ENCODE assay signal across 13 cellular contexts in the genomic region with DNA sequence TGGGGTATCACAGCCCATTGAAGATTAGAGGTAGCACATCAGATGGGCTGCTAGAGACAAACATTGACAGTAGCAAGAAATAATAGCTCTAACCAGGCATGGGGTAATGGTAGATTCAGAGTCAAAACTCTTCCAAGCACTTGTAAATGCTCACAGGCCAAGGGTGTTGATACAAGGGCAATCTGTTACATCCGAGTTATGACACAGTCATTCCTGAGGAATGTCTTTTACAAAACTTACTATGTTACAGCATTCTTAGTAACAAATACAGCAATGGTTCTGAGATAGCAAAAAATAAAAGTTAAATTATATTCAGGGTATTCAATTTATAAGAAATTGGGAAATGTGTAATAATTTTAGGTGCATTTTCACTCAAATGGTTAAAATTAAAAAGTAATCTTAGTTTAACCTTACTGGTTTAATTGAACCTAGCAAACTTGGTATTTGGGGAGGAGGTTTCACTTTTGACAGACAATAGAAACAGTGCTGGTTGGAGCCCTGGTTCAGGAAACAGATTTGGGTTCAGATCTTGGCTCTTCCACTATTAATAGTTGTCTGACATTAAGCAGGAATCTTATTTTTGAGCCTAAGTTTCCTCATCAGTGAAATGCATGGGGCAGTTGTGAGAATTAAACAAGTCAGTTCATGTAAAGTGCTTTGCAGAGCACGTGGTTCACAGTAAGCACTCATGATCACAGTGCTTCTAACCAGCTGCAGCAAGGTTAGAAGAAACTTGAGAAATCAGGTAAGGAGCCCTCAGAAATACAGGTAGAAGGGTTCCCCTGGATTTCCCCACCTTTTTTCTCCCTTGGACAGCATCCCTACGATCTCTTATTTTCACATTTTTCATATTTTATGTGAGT. TPM values are rescaled to one million over a fixed set of nuclear protein-coding genes. Genes with fewer than 3 reads are reported as not detected.
DNase-seq lines count a peak whose midpoint lies in the region; ATAC-seq and TF ChIP-seq lines count a peak whose summit lies in the region.
"Had no signal": no experiment of that assay in that cellular context is flagged by ENCODE, and none has a peak within 500 bp of the region (broad histone marks: within the 10 kb centered on the region; RNA-seq: fewer than 3 reads in every experiment).

No MANE protein-coding gene starts in this region.

- H2BK5ac ChIP-seq in mesenchymal stem cell (ENCODE audit: low read depth, low read length, poor library complexity, severe bottlenecking) (no peak overlapping the region), H9 (ENCODE audit: insufficient read length, low read length) (no peak overlapping the region)

- H2BK15ac ChIP-seq in mesenchymal stem cell (ENCODE audit: low read depth, poor library complexity, severe bottlenecking), result no peak overlapping the region
- no peak overlapping the region for H2BK15ac ChIP-seq in H9 (ENCODE audit: low read depth, low read length)

- H3K18ac ChIP-seq in mesenchymal stem cell (ENCODE audit: low read depth in 1 of 2, low read length in 2 of 2), result peak overlapping the region; percentile 34 to 41
- no peak overlapping the region for H3K18ac ChIP-seq in H9 (ENCODE audit: insufficient read length, low read depth, low read length)

- H4K20me1 ChIP-seq in BLaER1 treated with 17β-estradiol and CSF1 and Interleukin-3, amounts not matched to agents 10 nM and 100 nM, result peaks cover 0 to 21% (median 2%) of the 10 kb centered on the region in 11 experiments; a peak in 9 of 22 replicates
- H4K20me1 ChIP-seq in Loucy (ENCODE audit: insufficient read depth, low read length, poor library complexity, severe bottlenecking), result no peaks in the 10 kb centered on the region
- no peaks in the 10 kb centered on the region for H4K20me1 ChIP-seq in H9 (ENCODE audit: control insufficient read depth, insufficient read depth, insufficient read length)

- H3K14ac ChIP-seq in mesenchymal stem cell (ENCODE audit: low read length in 2 of 2), result no peak overlapping the region
- H3K14ac ChIP-seq in H9 (ENCODE audit: insufficient read depth, low read length), result no peak overlapping the region

- H3K23ac ChIP-seq in mesenchymal stem cell (ENCODE audit: low read length in 2 of 2) (no peak overlapping the region), H9 (ENCODE audit: insufficient read length, low read depth, low read length) (no peak overlapping the region)

- H3K79me2 ChIP-seq in Loucy (ENCODE audit: insufficient read depth, low read length), result peaks cover 48% of the 10 kb centered on the region
- no peaks in the 10 kb centered on the region for H3K79me2 ChIP-seq in H9 (ENCODE audit: insufficient read depth, low read length)

- peak overlapping the region in 7 of 11 experiments; percentile 6 to 49 (median 30); a peak in 10 of 22 replicates for H3K4me2 ChIP-seq in BLaER1 treated with 17β-estradiol and CSF1 and Interleukin-3, amounts not matched to agents 10 nM and 100 nM
- H3K4me2 ChIP-seq in Loucy (ENCODE audit: low read depth, low read length, poor library complexity, severe bottlenecking) (peak overlapping the region; percentile 71), mesenchymal stem cell (ENCODE audit: low read length, poor library complexity, severe bottlenecking) (no peak overlapping the region), H9 (ENCODE audit: insufficient read depth, insufficient read length, low read length) (no peak overlapping the region)

- TF ChIP-seq POLR2A in stomach (IDR thresholded peaks at IDR 0.05), result no peak

- peaks cover 25 to 49% (median 39%) of the 10 kb centered on the region in 10 experiments for H3K4me1 ChIP-seq in BLaER1 treated with 17β-estradiol and CSF1 and Interleukin-3, amounts not matched to agents 10 nM and 100 nM
- H3K4me1 ChIP-seq in Loucy (ENCODE audit: insufficient read depth, low read length, poor library complexity, severe bottlenecking) (peaks cover 37% of the 10 kb centered on the region), mesenchymal stem cell (ENCODE audit: control insufficient read depth, insufficient read depth, low read depth, low read length) (peaks cover 5% of the 10 kb centered on the region), stomach (peaks cover 6 to 33% (median 18%) of the 10 kb centered on the region in 4 donors), H9 (ENCODE audit: insufficient read depth, low read length) (no peaks in the 10 kb centered on the region)

- no peaks in the 10 kb centered on the region for H3K27me3 ChIP-seq in BLaER1 treated with 17β-estradiol and CSF1 and Interleukin-3, amounts not matched to agents 10 nM and 100 nM
- H3K27me3 ChIP-seq in Loucy (ENCODE audit: insufficient read depth, low read length, poor library complexity, severe bottlenecking), result no peaks in the 10 kb centered on the region
- no peaks in the 10 kb centered on the region for H3K27me3 ChIP-seq in mesenchymal stem cell (ENCODE audit: control insufficient read depth in 1 of 2, insufficient read depth in 1 of 2, low read length in 2 of 2)
- H3K27me3 ChIP-seq in stomach, result no peaks in the 10 kb centered on the region
- no peaks in the 10 kb centered on the region for H3K27me3 ChIP-seq in H9 (ENCODE audit: insufficient read depth, low read length)

- H3K4me1 Mint-ChIP-seq in H9, result peaks cover 11% of the 10 kb centered on the region in 2 experiments; a peak in 3 of 4 replicates

- H3K27me3 Mint-ChIP-seq in H9 (ENCODE audit: low read depth), result no peaks in the 10 kb centered on the region; the same call in 1 of the 2 replicates
- H3K27me3 Mint-ChIP-seq: central memory CD8-positive, alpha-beta T cell had no signal

- peak overlapping the region in 3 of 11 experiments; percentile 2 to 24 (median 22); a peak in 3 of 22 replicates for H3K27ac ChIP-seq in BLaER1 treated with 17β-estradiol and CSF1 and Interleukin-3, amounts not matched to agents 10 nM and 100 nM
- peak overlapping the region; percentile 81 for H3K27ac ChIP-seq in mesenchymal stem cell (ENCODE audit: low read length, poor library complexity, severe bottlenecking)
- no peak overlapping the region for H3K27ac ChIP-seq in stomach
- H3K27ac ChIP-seq in H9 (ENCODE audit: insufficient read length, low read depth, low read length), result no peak overlapping the region

- no peak overlapping the region for H3K56ac ChIP-seq in H9 (ENCODE audit: insufficient read length, low read depth, low read length)

- H3K9ac ChIP-seq in BLaER1 treated with 17β-estradiol and CSF1 and Interleukin-3, amounts not matched to agents 10 nM and 100 nM, result no peak overlapping the region
- H3K9ac ChIP-seq in Loucy (ENCODE audit: low read depth, low read length, poor library complexity, severe bottlenecking) (peak overlapping the region; percentile 44), mesenchymal stem cell (ENCODE audit: low read length) (peak overlapping the region; percentile 79), H9 (ENCODE audit: extremely low read depth, insufficient read length, low read length) (no peak overlapping the region)

- WGBS in mesenchymal stem cell, result 44% methylated on average over 1 of the region's 3 CpGs
- WGBS in stomach, 5 donors, result 69 to 87% (median 81%) methylated on average over 3 of the region's 3 CpGs
- WGBS in H9 (ENCODE audit: extremely low coverage, insufficient read length, low lambda C conversion rate), result no CpG with 5 or more reads among the region's 3 CpGs

- peak; percentile 33 for DNase-seq in dedifferentiated amniotic fluid mesenchymal stem cell (ENCODE audit: extremely low spot score)
- DNase-seq in mesenchymal stem cell, result peak; percentile 81
- no peak for DNase-seq in stomach
- no peak for DNase-seq in H4 (ENCODE audit: low spot score)
- DNase-seq in H9, result no peak
- DNase-seq: activated T-cell treated with anti-CD3 and anti-CD28 coated beads, Interleukin-2, amount 50 U/mL, for 4 hours; CD8-positive, alpha-beta T cell; NCI-H187 treated with DMSO at 0.1 percent for 48 hours; stimulated activated CD4-positive, alpha-beta T cell treated with anti-CD3 and anti-CD28 coated beads, Interleukin-12 subunit alpha, Interleukin-12 subunit beta, amount 100 ng/mL, for 4 hours had no signal

- peaks cover 4% of the 10 kb centered on the region for H3K23me2 ChIP-seq in H9 (ENCODE audit: insufficient read length, low read depth, low read length, poor library complexity, severe bottlenecking)

- H4K8ac ChIP-seq in mesenchymal stem cell (ENCODE audit: low read length) (no peak overlapping the region), H9 (replicated peaks; ENCODE audit: insufficient read length, low read depth, low read length) (no peak overlapping the region)

- ATAC-seq in GM18867 (IDR thresholded peaks at IDR 0.05; ENCODE audit: unreplicated experiment), result no peak
- ATAC-seq: activated T-cell treated with anti-CD3 and anti-CD28 coated beads, Interleukin-2, amount 50 U/mL, for 4 hours; CD8-positive, alpha-beta T cell had no signal

- no peak overlapping the region for H3K27ac Mint-ChIP-seq in H9
- H3K27ac Mint-ChIP-seq: CD8-positive, alpha-beta T cell had no signal

- no peaks in the 10 kb centered on the region for H3K9me3 ChIP-seq in BLaER1 treated with 17β-estradiol and CSF1 and Interleukin-3, amounts not matched to agents 10 nM and 100 nM (replicated peaks in 1 of 11)
- H3K9me3 ChIP-seq in Loucy (ENCODE audit: insufficient read depth, low read depth, low read length), result no peaks in the 10 kb centered on the region
- H3K9me3 ChIP-seq in mesenchymal stem cell (ENCODE audit: control insufficient read depth, low read length), result no peaks in the 10 kb centered on the region
- H3K9me3 ChIP-seq in stomach, result no peaks in the 10 kb centered on the region
- no peaks in the 10 kb centered on the region for H3K9me3 ChIP-seq in H9 (ENCODE audit: control insufficient read depth, low read depth, low read length)

- peak overlapping the region; percentile 58 for H2BK120ac ChIP-seq in mesenchymal stem cell (ENCODE audit: low read depth, low read length)
- H2BK120ac ChIP-seq in H9 (ENCODE audit: low read depth, low read length, poor library complexity, severe bottlenecking), result no peak overlapping the region

- H2BK20ac ChIP-seq in H9 (ENCODE audit: low read depth, low read length, poor library complexity, severe bottlenecking), result no peak overlapping the region

- H4K91ac ChIP-seq in mesenchymal stem cell (ENCODE audit: low read length) (no peak overlapping the region), H9 (ENCODE audit: insufficient read length, low read depth, low read length) (no peak overlapping the region)

- TF ChIP-seq CTCF in Loucy (conservative IDR thresholded peaks at IDR 0.05; ENCODE audit: low read length), result no peak
- TF ChIP-seq CTCF in stomach (IDR thresholded peaks at IDR 0.05), result no peak
- TF ChIP-seq CTCF in H9 (conservative IDR thresholded peaks at IDR 0.05), result no peak

- H2BK12ac ChIP-seq in mesenchymal stem cell (ENCODE audit: low read length in 2 of 2) (no peak overlapping the region), H9 (ENCODE audit: insufficient read length, low read depth, low read length) (no peak overlapping the region)

- H2AFZ ChIP-seq in Loucy (ENCODE audit: low read length), result no peak overlapping the region
- H2AFZ ChIP-seq in mesenchymal stem cell (ENCODE audit: low read depth, low read length), result no peak overlapping the region
- no peak overlapping the region for H2AFZ ChIP-seq in H9 (ENCODE audit: low read length)

- H3K79me1 ChIP-seq in mesenchymal stem cell (replicated peaks; ENCODE audit: low read length, poor library complexity, severe bottlenecking) (peaks cover 22% of the 10 kb centered on the region), H9 (ENCODE audit: insufficient read depth, low read depth, low read length, poor library complexity, severe bottlenecking) (no peaks in the 10 kb centered on the region)

- intact Hi-C loops in stomach (cut with DNase I; ENCODE audit: low total_unique reads), result no loop called here

- peaks cover 2 to 9% (median 6%) of the 10 kb centered on the region in 3 experiments; a peak in 3 of 7 replicates for H3K36me3 Mint-ChIP-seq in H9 (ENCODE audit: insufficient read depth in 1 of 3, low read depth in 3 of 3)

- peak overlapping the region in 1 of 2 experiments; percentile 20 for H3K4ac ChIP-seq in mesenchymal stem cell (ENCODE audit: low read depth in 1 of 2, low read length in 2 of 2)
- H3K4ac ChIP-seq in H9 (ENCODE audit: low read depth, low read length), result no peak overlapping the region

- H2AK5ac ChIP-seq in mesenchymal stem cell (ENCODE audit: low read length, severe bottlenecking) (peak overlapping the region; percentile 36), H9 (ENCODE audit: insufficient read length, low read length) (no peak overlapping the region)

- no peak for TF ChIP-seq EP300 in stomach (IDR thresholded peaks at IDR 0.05)

- no peaks in the 10 kb centered on the region for H3K9me2 ChIP-seq in Loucy (replicated peaks; ENCODE audit: low read depth, low read length)

- no peak overlapping the region for H4K5ac ChIP-seq in H9 (ENCODE audit: insufficient read length, low read depth, low read length)

- no peak overlapping the region for H3T11ph ChIP-seq in H9 (ENCODE audit: low read length)

- H3F3A ChIP-seq in Loucy (ENCODE audit: low read depth), result no peaks in the 10 kb centered on the region

- no peaks in the 10 kb centered on the region for H3K9me3 Mint-ChIP-seq in H9
- H3K9me3 Mint-ChIP-seq: activated T-cell treated with anti-CD3 and anti-CD28 coated beads, Interleukin-2, amount 50 U/mL, for 4 hours; CD8-positive, alpha-beta T cell; central memory CD8-positive, alpha-beta T cell had no signal

- H3K4me3 ChIP-seq in BLaER1 treated with 17β-estradiol and CSF1 and Interleukin-3, amounts not matched to agents 10 nM and 100 nM, result no peak overlapping the region
- H3K4me3 ChIP-seq in Loucy (ENCODE audit: low read length, poor library complexity, severe bottlenecking), result peak overlapping the region; percentile 41
- H3K4me3 ChIP-seq in mesenchymal stem cell (ENCODE audit: insufficient read depth in 1 of 2, low read depth in 1 of 2, low read length in 2 of 2), result peak overlapping the region in 1 of 2 experiments; percentile 33
- no peak overlapping the region for H3K4me3 ChIP-seq in stomach

- peaks cover 0 to 57% (median 22%) of the 10 kb centered on the region in 11 experiments; a peak in 19 of 22 replicates for H3K36me3 ChIP-seq in BLaER1 treated with 17β-estradiol and CSF1 and Interleukin-3, amounts not matched to agents 10 nM and 100 nM
- H3K36me3 ChIP-seq in Loucy (ENCODE audit: insufficient read depth, low read length), result no peaks in the 10 kb centered on the region
- peaks cover 6 to 7% of the 10 kb centered on the region in 2 experiments for H3K36me3 ChIP-seq in mesenchymal stem cell (ENCODE audit: control insufficient read depth in 1 of 2, insufficient read depth in 2 of 2, low read depth in 1 of 2, low read length in 2 of 2)
- H3K36me3 ChIP-seq in stomach, result peaks cover 0 to 9% (median 3%) of the 10 kb centered on the region in 4 donors

- H3K4me3 Mint-ChIP-seq in H9, result no peak overlapping the region
- H3K4me3 Mint-ChIP-seq: activated T-cell treated with anti-CD3 and anti-CD28 coated beads, Interleukin-2, amount 50 U/mL, for 4 hours; CD8-positive, alpha-beta T cell; central memory CD8-positive, alpha-beta T cell had no signal

RNA-seq across cellular contexts. Expression of a gene that starts 4.4 kb away (rescaled TPM):
- polyA plus RNA-seq in mesenchymal stem cell (2013, experiment 1 of 2), result 8.2 TPM
- 8.4 TPM for polyA plus RNA-seq in mesenchymal stem cell (2013, experiment 2 of 2)
- total RNA-seq in stomach (10 to 100 TPM in 2 of 5 donors, 1 to 10 TPM in 3; 1.6 to 68.3 (median 2.9) TPM), H9 (2021) (6.2 and 8.3 TPM in 2 replicates)
- 1 to 10 TPM; 5.8 to 8.9 (median 7.6) TPM for polyA plus RNA-seq in stomach
- 10.7 and 12.1 TPM in 2 replicates for total RNA-seq in H4 (2014; rRNA removed; shearing (Covaris generic))

Comparison
In these comparisons a context has a peak if more than half of its experiments do, and no peak if none do; other contexts are left out.
1. H3K4me2 ChIP-seq: peak in BLaER1 treated with 17β-estradiol and CSF1 and Interleukin-3, amounts not matched to agents 10 nM and 100 nM (7 of 11) and Loucy (single experiment); none in mesenchymal stem cell (single experiment) and H9 (single experiment).
2. H3K9ac ChIP-seq: peak in Loucy (single experiment) and mesenchymal stem cell (single experiment); none in BLaER1 treated with 17β-estradiol and CSF1 and Interleukin-3, amounts not matched to agents 10 nM and 100 nM (0 of 11) and H9 (single experiment).
3. DNase-seq: peak in dedifferentiated amniotic fluid mesenchymal stem cell (single experiment) and mesenchymal stem cell (single experiment); none in stomach (single experiment), H4 (single experiment) and H9 (single experiment).